ENCODE assay signal across 1 cellular context in the genomic region with DNA sequence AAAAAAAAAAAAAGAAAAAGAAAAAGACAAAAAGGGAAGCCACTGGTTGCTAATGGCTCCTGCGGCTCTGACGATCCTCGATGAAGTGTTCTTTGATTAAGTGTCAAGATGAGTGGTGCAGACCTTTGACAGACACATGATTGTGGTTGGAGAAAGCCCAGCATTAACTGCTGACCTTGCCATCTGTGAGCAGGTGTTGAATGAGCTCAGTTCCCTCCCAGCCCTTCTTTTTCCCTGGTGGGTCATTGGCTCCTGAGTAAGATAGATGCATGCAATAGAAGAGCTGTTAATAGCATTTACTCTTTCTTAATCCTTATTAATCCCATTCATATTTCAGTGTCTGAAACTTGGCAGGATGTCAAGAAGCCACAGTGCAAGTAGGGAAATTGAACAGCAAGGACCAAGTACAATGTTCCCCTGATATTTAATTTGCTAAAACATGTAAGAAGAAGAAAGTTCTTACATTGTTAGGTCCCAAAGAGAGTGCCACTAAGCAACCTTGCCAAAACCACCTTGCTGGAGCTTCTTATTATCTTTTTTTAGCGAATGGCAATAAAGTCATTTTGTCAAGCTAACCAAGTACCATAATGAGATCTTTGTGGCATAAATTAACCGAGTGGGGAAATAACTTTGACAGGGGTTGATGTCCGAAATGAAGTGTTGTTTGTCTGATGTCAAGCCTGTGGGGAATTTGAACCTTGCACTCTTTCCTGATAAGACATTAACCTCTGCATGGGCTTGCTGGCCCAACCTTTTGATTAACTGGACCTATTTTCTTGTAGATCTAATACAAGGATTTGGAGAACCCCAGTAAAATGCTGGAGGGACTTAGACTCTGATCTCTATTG.
TF ChIP-seq lines count a peak whose summit lies in the region.

No MANE protein-coding gene starts in this region.

TF ChIP-seq in HEK293, 187 proteins besides CTCF, POLR2A, EP300 and RAD21 (continued from another document):
- TF ChIP-seq, protein P1, sequence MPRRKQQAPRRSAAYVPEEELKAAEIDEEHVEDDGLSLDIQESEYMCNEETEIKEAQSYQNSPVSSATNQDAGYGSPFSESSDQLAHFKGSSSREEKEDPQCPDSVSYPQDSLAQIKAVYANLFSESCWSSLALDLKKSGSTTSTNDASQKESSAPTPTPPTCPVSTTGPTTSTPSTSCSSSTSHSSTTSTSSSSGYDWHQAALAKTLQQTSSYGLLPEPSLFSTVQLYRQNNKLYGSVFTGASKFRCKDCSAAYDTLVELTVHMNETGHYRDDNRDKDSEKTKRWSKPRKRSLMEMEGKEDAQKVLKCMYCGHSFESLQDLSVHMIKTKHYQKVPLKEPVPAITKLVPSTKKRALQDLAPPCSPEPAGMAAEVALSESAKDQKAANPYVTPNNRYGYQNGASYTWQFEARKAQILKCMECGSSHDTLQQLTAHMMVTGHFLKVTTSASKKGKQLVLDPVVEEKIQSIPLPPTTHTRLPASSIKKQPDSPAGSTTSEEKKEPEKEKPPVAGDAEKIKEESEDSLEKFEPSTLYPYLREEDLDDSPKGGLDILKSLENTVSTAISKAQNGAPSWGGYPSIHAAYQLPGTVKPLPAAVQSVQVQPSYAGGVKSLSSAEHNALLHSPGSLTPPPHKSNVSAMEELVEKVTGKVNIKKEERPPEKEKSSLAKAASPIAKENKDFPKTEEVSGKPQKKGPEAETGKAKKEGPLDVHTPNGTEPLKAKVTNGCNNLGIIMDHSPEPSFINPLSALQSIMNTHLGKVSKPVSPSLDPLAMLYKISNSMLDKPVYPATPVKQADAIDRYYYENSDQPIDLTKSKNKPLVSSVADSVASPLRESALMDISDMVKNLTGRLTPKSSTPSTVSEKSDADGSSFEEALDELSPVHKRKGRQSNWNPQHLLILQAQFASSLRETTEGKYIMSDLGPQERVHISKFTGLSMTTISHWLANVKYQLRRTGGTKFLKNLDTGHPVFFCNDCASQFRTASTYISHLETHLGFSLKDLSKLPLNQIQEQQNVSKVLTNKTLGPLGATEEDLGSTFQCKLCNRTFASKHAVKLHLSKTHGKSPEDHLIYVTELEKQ (tag by site-specific recombination; IDR thresholded peaks at IDR 0.05; ENCODE audit: borderline replicate concordance): 0 out of 2 replicates have a peak, but pooled peaks have one; percentile 49
- TF ChIP-seq GLI2 (tag by site-specific recombination; IDR thresholded peaks at IDR 0.05; ENCODE audit: borderline replicate concordance, low read depth): no peak; the same call in 1 of the 2 replicates
- TF ChIP-seq ZSCAN30 (tag by site-specific recombination; IDR thresholded peaks at IDR 0.05): no peak
- TF ChIP-seq SP2 (tag by site-specific recombination; IDR thresholded peaks at IDR 0.05): no peak; the same call in 1 of the 2 replicates
- peak; percentile 42; the same call in 1 of the 2 replicates for TF ChIP-seq ZNF10 (tag by site-specific recombination; IDR thresholded peaks at IDR 0.05)
- TF ChIP-seq ZNF174 (tag by site-specific recombination; IDR thresholded peaks at IDR 0.05): no peak
- no peak for TF ChIP-seq TRIM28 (IDR thresholded peaks at IDR 0.05; ENCODE audit: borderline replicate concordance, low read length)
- TF ChIP-seq, protein P2, sequence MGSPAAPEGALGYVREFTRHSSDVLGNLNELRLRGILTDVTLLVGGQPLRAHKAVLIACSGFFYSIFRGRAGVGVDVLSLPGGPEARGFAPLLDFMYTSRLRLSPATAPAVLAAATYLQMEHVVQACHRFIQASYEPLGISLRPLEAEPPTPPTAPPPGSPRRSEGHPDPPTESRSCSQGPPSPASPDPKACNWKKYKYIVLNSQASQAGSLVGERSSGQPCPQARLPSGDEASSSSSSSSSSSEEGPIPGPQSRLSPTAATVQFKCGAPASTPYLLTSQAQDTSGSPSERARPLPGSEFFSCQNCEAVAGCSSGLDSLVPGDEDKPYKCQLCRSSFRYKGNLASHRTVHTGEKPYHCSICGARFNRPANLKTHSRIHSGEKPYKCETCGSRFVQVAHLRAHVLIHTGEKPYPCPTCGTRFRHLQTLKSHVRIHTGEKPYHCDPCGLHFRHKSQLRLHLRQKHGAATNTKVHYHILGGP (tag by site-specific recombination; IDR thresholded peaks at IDR 0.05): 0 out of 2 replicates have a peak, but pooled peaks have one; percentile 25
- TF ChIP-seq KLF10 (tag by site-specific recombination; IDR thresholded peaks at IDR 0.05): no peak; the same call in 1 of the 2 replicates
- TF ChIP-seq, protein P3, sequence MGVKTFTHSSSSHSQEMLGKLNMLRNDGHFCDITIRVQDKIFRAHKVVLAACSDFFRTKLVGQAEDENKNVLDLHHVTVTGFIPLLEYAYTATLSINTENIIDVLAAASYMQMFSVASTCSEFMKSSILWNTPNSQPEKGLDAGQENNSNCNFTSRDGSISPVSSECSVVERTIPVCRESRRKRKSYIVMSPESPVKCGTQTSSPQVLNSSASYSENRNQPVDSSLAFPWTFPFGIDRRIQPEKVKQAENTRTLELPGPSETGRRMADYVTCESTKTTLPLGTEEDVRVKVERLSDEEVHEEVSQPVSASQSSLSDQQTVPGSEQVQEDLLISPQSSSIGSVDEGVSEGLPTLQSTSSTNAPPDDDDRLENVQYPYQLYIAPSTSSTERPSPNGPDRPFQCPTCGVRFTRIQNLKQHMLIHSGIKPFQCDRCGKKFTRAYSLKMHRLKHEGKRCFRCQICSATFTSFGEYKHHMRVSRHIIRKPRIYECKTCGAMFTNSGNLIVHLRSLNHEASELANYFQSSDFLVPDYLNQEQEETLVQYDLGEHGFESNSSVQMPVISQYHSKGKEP (tag by site-specific recombination; IDR thresholded peaks at IDR 0.05): peak; percentile 77
- TF ChIP-seq KLF9 (tag by site-specific recombination; IDR thresholded peaks at IDR 0.05; ENCODE audit: low read depth): no peak
- TF ChIP-seq ZNF701 (tag by site-specific recombination; IDR thresholded peaks at IDR 0.05): no peak
- TF ChIP-seq GFI1B (tag by site-specific recombination; IDR thresholded peaks at IDR 0.05): 0 out of 2 replicates have a peak, but pooled peaks have one; percentile 21
- no peak for TF ChIP-seq HOXC10 (CRISPR knock-in tag; IDR thresholded peaks at IDR 0.05)
- no peak for TF ChIP-seq ZNF24 (tag by site-specific recombination; IDR thresholded peaks at IDR 0.05)
- no peak for TF ChIP-seq YY2 (tag by site-specific recombination; IDR thresholded peaks at IDR 0.05)
- TF ChIP-seq ZNF366 (tag by site-specific recombination; conservative IDR thresholded peaks at IDR 0.05): 0 out of 2 replicates have a peak, but pooled peaks have one; percentile 28
